8 cellular contexts compared by ENCODE assay signal in genomic region chr18:961644-962355, GRCh38. TPM values are rescaled to one million over a fixed set of nuclear protein-coding genes. Genes with fewer than 3 reads are reported as not detected.
DNase-seq lines count a peak whose midpoint lies in the region; ATAC-seq and TF ChIP-seq lines count a peak whose summit lies in the region.

No MANE protein-coding gene starts in this region.

- H3K36me3 ChIP-seq in cardiac muscle cell (no peaks in the 10 kb centered on the region), ovary (no peaks in the 10 kb centered on the region), aorta (ENCODE audit: control insufficient read depth in 1 of 2, insufficient read depth in 2 of 2, low read length in 1 of 2) (no peaks in the 10 kb centered on the region)

- WGBS in ovary, 3 donors = 0 to 2% (median 1%) methylated on average over 19 of the region's 19 CpGs
- 2 to 3% methylated on average over 19 of the region's 19 CpGs for WGBS in aorta, 2 donors

- TF ChIP-seq EP300 in ovary (IDR thresholded peaks at IDR 0.05) = no peak

- H3K9me3 ChIP-seq in cardiac muscle cell (ENCODE audit: low read depth) (no peaks in the 10 kb centered on the region), ovary (no peaks in the 10 kb centered on the region), aorta (ENCODE audit: control insufficient read depth, low read length) (no peaks in the 10 kb centered on the region)

- no peak for ATAC-seq in left ventricle myocardium superior
- ATAC-seq in aorta (ENCODE audit: low FRiP score) = peak; percentile 59
- ATAC-seq in HG03159 (IDR thresholded peaks at IDR 0.05; ENCODE audit: unreplicated experiment) = no peak

- H3K27me3 ChIP-seq in cardiac muscle cell (no peaks in the 10 kb centered on the region), ovary (no peaks in the 10 kb centered on the region), aorta (ENCODE audit: control insufficient read depth in 1 of 2, insufficient read depth in 2 of 2, low read length in 1 of 2) (no peaks in the 10 kb centered on the region)

- TF ChIP-seq CTCF in cardiac muscle cell (IDR thresholded peaks at IDR 0.05; ENCODE audit: low read depth, low read length) (peak; percentile 93), ovary (IDR thresholded peaks at IDR 0.05) (peak; percentile 59 to 78 (median 73))

- H3K4me1 ChIP-seq in cardiac muscle cell (ENCODE audit: low read depth) = no peaks in the 10 kb centered on the region
- H3K4me1 ChIP-seq in ovary (ENCODE audit: insufficient read depth) = peaks cover 1% of the 10 kb centered on the region
- H3K4me1 ChIP-seq in aorta (ENCODE audit: control insufficient read depth in 1 of 2, insufficient read depth in 2 of 2, low read length in 2 of 2) = no peaks in the 10 kb centered on the region

- H3K4me3 ChIP-seq in cardiac muscle cell (no peak overlapping the region), ovary (peak overlapping the region; percentile 41), aorta (ENCODE audit: low read length in 2 of 2) (peak overlapping the region; percentile 58 to 99)

- no peak overlapping the region for H3K27ac ChIP-seq in cardiac muscle cell
- peak overlapping the region in 1 of 2 donors; percentile 63 for H3K27ac ChIP-seq in ovary
- H3K27ac ChIP-seq in aorta (ENCODE audit: low read depth in 1 of 2, low read length in 2 of 2) = peak overlapping the region in 1 of 2 donors; percentile 68

- TF ChIP-seq POLR2A in ovary (IDR thresholded peaks at IDR 0.05) = no peak

- intact Hi-C loops in left ventricle myocardium superior (cut with micrococcal nuclease) = no loop called here
- intact Hi-C loops in ovary (cut with DNase I) = no loop called here
- intact Hi-C loops in aorta (cut with DNase I) = loop anchor here in 1 of 2 donors (10.0 kb wide), 1 partner anchor 97 kb away; no protein-coding TSS in a partner anchor

- DNase-seq in cardiac muscle cell (ENCODE audit: low read depth in 1 of 2, low spot score in 1 of 2) = peak; percentile 25 to 74
- no peak for DNase-seq in left ventricle myocardium superior
- DNase-seq in NCI-H2196 treated with DMSO at 0.1 percent for 48 hours (lab: John Stamatoyannopoulos, UW; ENCODE audit: unreplicated experiment) = peak; percentile 23
- peak; percentile 80 for DNase-seq in activated CD8-positive, alpha-beta memory T cell treated with anti-CD3 and anti-CD28 coated beads, Interleukin-2, amount 50 U/mL, for 48 hours
- DNase-seq in fibroblast of peridontal ligament (ENCODE audit: extremely low read depth) = peak; percentile 73
- peak; percentile 14 to 64 (median 58) for DNase-seq in ovary
- DNase-seq in aorta = peak in 1 of 2 donors; percentile 67

RNA-seq across cellular contexts. Expression of gene ADCYAP1, which starts 57.1 kb away (rescaled TPM):
- total RNA-seq in cardiac muscle cell (0.04 TPM in 1 of 2 replicates, not detected in the other), left ventricle myocardium superior (0.17 TPM), ovary (1 to 10 TPM in 1 of 7 donors, under 1 TPM in 1, not detected in 5; 0.22 to 4.9 TPM), aorta (1 to 10 TPM; 4.9 to 6.5 TPM)
- polyA plus RNA-seq in cardiac muscle cell (not detected in 2 replicates), ovary (under 1 TPM; 0.13 to 0.48 TPM), aorta (not detected)
